28 cellular contexts compared by ENCODE assay signal in the genomic region with DNA sequence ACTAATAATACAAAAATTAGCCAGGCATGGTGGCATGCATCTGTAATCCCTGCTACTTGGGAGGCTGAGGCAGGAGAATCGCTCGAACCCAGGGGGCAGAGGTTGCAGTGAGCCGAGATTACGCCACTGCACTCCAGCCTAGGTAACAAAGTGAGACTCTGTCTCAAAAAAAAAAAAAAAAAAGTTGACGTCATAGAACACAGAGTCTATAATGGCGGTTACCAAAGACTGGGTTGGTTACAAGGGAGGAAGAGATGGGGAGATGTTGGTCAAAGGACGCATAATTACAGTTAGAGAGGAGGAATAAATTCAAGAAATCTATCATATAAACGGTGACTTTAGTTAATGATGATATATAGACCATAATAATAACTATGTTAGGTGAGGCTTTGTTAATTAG.
"Had no signal": no experiment of that assay in that cellular context is flagged by ENCODE, and none has a peak within 500 bp of the region (broad histone marks: within the 10 kb centered on the region; RNA-seq: fewer than 3 reads in every experiment).

No MANE protein-coding gene starts in this region.

- H3K36me3 ChIP-seq: colonic mucosa had no signal

- DNase-seq: colonic mucosa; cortex of kidney; dermis blood vessel endothelial cell; dorsolateral prefrontal cortex; effector CD4-positive, alpha-beta T cell; effector CD8-positive, alpha-beta T cell; effector memory CD4-positive, alpha-beta T cell; effector memory CD8-positive, alpha-beta T cell; endodermal cell; erythroblast; esophagus squamous epithelium; foreskin fibroblast; foreskin keratinocyte; foreskin melanocyte; gastrocnemius medialis; glutamatergic neuron; head of caudate nucleus; heart left ventricle; heart right ventricle had no signal

- H3K4me1 ChIP-seq: colonic mucosa, esophagus squamous epithelium, foreskin keratinocyte, gastrocnemius medialis, gastroesophageal sphincter had no signal

- H3K4me1 Mint-ChIP-seq: endodermal cell had no signal

- H3K27ac ChIP-seq: colonic mucosa, coronary artery, dorsolateral prefrontal cortex, epithelial cell of prostate, esophagus muscularis mucosa, esophagus squamous epithelium, foreskin keratinocyte, gastrocnemius medialis, gastroesophageal sphincter, heart left ventricle, heart right ventricle had no signal

- H3K4me3 Mint-ChIP-seq: dendritic cell treated with granulocyte-macrophage colony-stimulating factor and Interleukin-4, amounts not matched to agents 40 ng/mL and 50 ng/mL, for 4 days; effector memory CD8-positive, alpha-beta T cell; endodermal cell had no signal

- ATAC-seq: effector memory CD8-positive, alpha-beta T cell; esophagus mucosa; foreskin keratinocyte; gastrocnemius medialis; gastroesophageal sphincter; heart left ventricle; heart right ventricle had no signal

- H3K27me3 Mint-ChIP-seq: dendritic cell treated with granulocyte-macrophage colony-stimulating factor and Interleukin-4, amounts not matched to agents 40 ng/mL and 50 ng/mL, for 4 days; effector memory CD8-positive, alpha-beta T cell had no signal

- H3K9me3 Mint-ChIP-seq: dendritic cell treated with granulocyte-macrophage colony-stimulating factor and Interleukin-4, amounts not matched to agents 40 ng/mL and 50 ng/mL, for 4 days; endodermal cell had no signal

- H3K27me3 ChIP-seq: colonic mucosa, dorsolateral prefrontal cortex, esophagus muscularis mucosa, esophagus squamous epithelium, foreskin keratinocyte, gastrocnemius medialis, gastroesophageal sphincter, heart left ventricle, heart right ventricle had no signal

- H3K27ac Mint-ChIP-seq: dendritic cell treated with granulocyte-macrophage colony-stimulating factor and Interleukin-4, amounts not matched to agents 40 ng/mL and 50 ng/mL, for 4 days; effector memory CD8-positive, alpha-beta T cell; endodermal cell had no signal

- H3K9me3 ChIP-seq: colonic mucosa, esophagus muscularis mucosa, esophagus squamous epithelium, gastrocnemius medialis, gastroesophageal sphincter, heart left ventricle, heart right ventricle had no signal

- FAIRE-seq: colon, endometrium, endothelial cell of umbilical vein had no signal

- H3K4me3 ChIP-seq: colonic mucosa, coronary artery, dorsolateral prefrontal cortex, esophagus muscularis mucosa, esophagus squamous epithelium, gastrocnemius medialis, gastroesophageal sphincter, heart left ventricle, heart right ventricle had no signal
